Comparison of ENCODE assay signal across 11 cellular contexts in genomic region chr3:134407247-134407640, GRCh38. TPM values are rescaled to one million over a fixed set of nuclear protein-coding genes. Genes with fewer than 3 reads are reported as not detected.
DNase-seq lines count a peak whose midpoint lies in the region; ATAC-seq and TF ChIP-seq lines count a peak whose summit lies in the region.
"Had no signal": no experiment of that assay in that cellular context is flagged by ENCODE, and none has a peak within 500 bp of the region (broad histone marks: within the 10 kb centered on the region; RNA-seq: fewer than 3 reads in every experiment).

No MANE protein-coding gene starts in this region.

- TF ChIP-seq CTCF in breast epithelium (IDR thresholded peaks at IDR 0.05) (no peak), mammary epithelial cell (conservative IDR thresholded peaks at IDR 0.05 in 1 of 2, IDR thresholded peaks at IDR 0.05 in 1 of 2; ENCODE audit: extremely low read depth in 1 of 2, insufficient read depth in 1 of 2, low read depth in 1 of 2, low read length in 2 of 2) (no peak), mucosa of descending colon (IDR thresholded peaks at IDR 0.05) (no peak)

- intact Hi-C loops in breast epithelium (cut with DNase I; ENCODE audit: low total_unique reads) (no loop called here), mammary epithelial cell (cut with micrococcal nuclease) (no loop called here), mucosa of descending colon (cut with DNase I, micrococcal nuclease) (no loop called here), aorta (cut with DNase I) (no loop called here)

- H3K4me1 ChIP-seq in breast epithelium: peaks cover 0 to 3% of the 10 kb centered on the region in 2 donors
- peaks cover 8% of the 10 kb centered on the region for H3K4me1 ChIP-seq in mammary epithelial cell (ENCODE audit: insufficient read depth, low read length)
- H3K4me1 ChIP-seq in mucosa of descending colon (ENCODE audit: low read depth): peaks cover 11% of the 10 kb centered on the region
- H3K4me1 ChIP-seq in aorta (ENCODE audit: control insufficient read depth in 1 of 2, insufficient read depth in 2 of 2, low read length in 2 of 2): no peaks in the 10 kb centered on the region
- H3K4me1 ChIP-seq: A549 had no signal

- H3K79me2 ChIP-seq in mammary epithelial cell (ENCODE audit: insufficient read depth, low read length): no peaks in the 10 kb centered on the region

- no TSS peak for BruUV-seq in mammary epithelial cell (replicated peaks; lab: Mats Ljungman, UMichigan)

- dilution Hi-C loops in mammary epithelial cell (cut with HindIII; ENCODE audit: low sequenced_read_pairs): no loop called here

- H3K27ac ChIP-seq in breast epithelium (peak overlapping the region; percentile 4 to 34), mammary epithelial cell (ENCODE audit: insufficient read depth, low read depth, low read length) (no peak overlapping the region), aorta (ENCODE audit: low read depth in 1 of 2, low read length in 2 of 2) (no peak overlapping the region)
- H3K27ac ChIP-seq: A549, PC-9 had no signal

- in situ Hi-C loops in mammary epithelial cell (cut with MboI; ENCODE audit: low sequenced_read_pairs in 2 of 2): no loop called here

- H3K9me3 ChIP-seq in breast epithelium (peaks cover 0 to 1% of the 10 kb centered on the region in 2 donors), mammary epithelial cell (replicated peaks; ENCODE audit: insufficient read depth, low read length) (no peaks in the 10 kb centered on the region), mucosa of descending colon (no peaks in the 10 kb centered on the region), aorta (ENCODE audit: control insufficient read depth, low read length) (no peaks in the 10 kb centered on the region)

- H3K36me3 ChIP-seq in breast epithelium: no peaks in the 10 kb centered on the region
- no peaks in the 10 kb centered on the region for H3K36me3 ChIP-seq in mammary epithelial cell (ENCODE audit: insufficient read depth, low read length)
- no peaks in the 10 kb centered on the region for H3K36me3 ChIP-seq in mucosa of descending colon (ENCODE audit: low read depth)
- no peaks in the 10 kb centered on the region for H3K36me3 ChIP-seq in aorta (ENCODE audit: control insufficient read depth in 1 of 2, insufficient read depth in 2 of 2, low read length in 1 of 2)
- H3K36me3 ChIP-seq: esophagus squamous epithelium had no signal

- no peak overlapping the region for H3K9ac ChIP-seq in mammary epithelial cell (ENCODE audit: insufficient read depth, low read length)

- H3K27me3 ChIP-seq in breast epithelium (no peaks in the 10 kb centered on the region), mammary epithelial cell (ENCODE audit: insufficient read depth, low read length) (no peaks in the 10 kb centered on the region), aorta (ENCODE audit: control insufficient read depth in 1 of 2, insufficient read depth in 2 of 2, low read length in 1 of 2) (no peaks in the 10 kb centered on the region)

- ATAC-seq in mucosa of descending colon (peak; percentile 9), aorta (ENCODE audit: low FRiP score) (peak; percentile 10), HG03135 (IDR thresholded peaks at IDR 0.05; ENCODE audit: unreplicated experiment) (no peak), HG03432 (IDR thresholded peaks at IDR 0.05; ENCODE audit: unreplicated experiment) (no peak)
- ATAC-seq: A549 had no signal

- no peak overlapping the region for H2AFZ ChIP-seq in mammary epithelial cell (ENCODE audit: low read depth, low read length)

- no peak for TF ChIP-seq POLR2A in breast epithelium (IDR thresholded peaks at IDR 0.05)

- H3K4me3 ChIP-seq in breast epithelium (peak overlapping the region in 2 of 3 donors; percentile 36 to 73), mammary epithelial cell (replicated peaks in 1 of 3; ENCODE audit: insufficient read depth in 1 of 3, low read depth in 2 of 3, low read length in 3 of 3) (no peak overlapping the region), mucosa of descending colon (no peak overlapping the region), aorta (ENCODE audit: low read length in 2 of 2) (no peak overlapping the region)
- H3K4me3 ChIP-seq: A549, PC-9 had no signal

- H4K20me1 ChIP-seq in mammary epithelial cell (ENCODE audit: insufficient read depth, low read length): no peaks in the 10 kb centered on the region

- H3K4me2 ChIP-seq in mammary epithelial cell (ENCODE audit: insufficient read depth, low read depth, low read length): no peak overlapping the region
- H3K4me2 ChIP-seq: A549, PC-9 had no signal

- WGBS in mammary epithelial cell (ENCODE audit: low coverage, missing lambda C conversion rate): 97% methylated on average over 3 of the region's 6 CpGs
- WGBS in aorta, 2 donors: 74 to 81% methylated on average over 6 of the region's 6 CpGs

- CTCF ChIA-PET in mammary epithelial cell (lab: Charles Lee; ENCODE audit: low non-redundant PET): no interaction called here

- DNase-seq in breast epithelium (ENCODE audit: low spot score in 2 of 2) (no peak), mammary epithelial cell (no peak), fibroblast of peridontal ligament (ENCODE audit: extremely low read depth) (peak; percentile 35), mucosa of descending colon (no peak), aorta (no peak), ecto neural progenitor cell (ENCODE audit: low spot score) (no peak)
- DNase-seq: esophagus squamous epithelium had no signal

RNA-seq across cellular contexts. Expression of gene AMOTL2, which starts 33.0 kb away (rescaled TPM):
- total RNA-seq in breast epithelium: 100 to 1,000 TPM in 1 of 3 donors, 10 to 100 TPM in 2; 78.3 to 281 (median 83.2) TPM
- total RNA-seq in mammary epithelial cell: 100 to 1,000 TPM; 116 to 144 TPM
- polyA plus RNA-seq in mammary epithelial cell: 47.5 TPM
- 86.1 TPM for polyA minus RNA-seq in mammary epithelial cell
- total RNA-seq in mucosa of descending colon: 10 to 100 TPM; 17.9 to 35.1 (median 21.2) TPM
- 100 to 1,000 TPM in 1 of 2 donors, 10 to 100 TPM in 1; 82.1 to 118 TPM for total RNA-seq in aorta
- 10 to 100 TPM; 12.4 to 29.3 TPM for polyA plus RNA-seq in aorta

Comparison
In these comparisons a context has a peak if more than half of its experiments do, and no peak if none do; other contexts are left out.
1. H3K27ac ChIP-seq: peak in breast epithelium (2 of 2); none in mammary epithelial cell (single experiment) and aorta (0 of 2).
2. H3K4me3 ChIP-seq: peak in breast epithelium (2 of 3); none in mammary epithelial cell (0 of 3), mucosa of descending colon (single experiment) and aorta (0 of 2).
3. ATAC-seq: peak in mucosa of descending colon (single experiment) and aorta (single experiment); none in HG03135 (single experiment) and HG03432 (single experiment).